ENCODE assay signal across 22 cellular contexts in genomic region chr9:131925677-131926076, GRCh38.
"Had no signal": no experiment of that assay in that cellular context is flagged by ENCODE, and none has a peak within 500 bp of the region (broad histone marks: within the 10 kb centered on the region; RNA-seq: fewer than 3 reads in every experiment).

No MANE protein-coding gene starts in this region.

- H3K9me3 ChIP-seq: colonic mucosa, esophagus muscularis mucosa, gastroesophageal sphincter, heart right ventricle, left lung, lower lobe of right lung had no signal

- DNase-seq: colonic mucosa; cortex of kidney; effector CD4-positive, alpha-beta T cell; effector memory CD4-positive, alpha-beta T cell; foreskin keratinocyte; glutamatergic neuron; head of caudate nucleus; heart right ventricle; hippocampal formation; left cardiac atrium; left lung; left ventricle myocardium superior; lower lobe of right lung; mesenchymal stem cell; midbrain; naive thymus-derived CD4-positive, alpha-beta T cell had no signal

- H3K4me3 ChIP-seq: colonic mucosa, esophagus muscularis mucosa, gastroesophageal sphincter, heart right ventricle, left lung, lower lobe of right lung had no signal

- H3K4me1 ChIP-seq: colonic mucosa, foreskin keratinocyte, left lung, lower lobe of right lung had no signal

- H3K27me3 ChIP-seq: colonic mucosa, esophagus muscularis mucosa, foreskin keratinocyte, gastroesophageal sphincter, heart right ventricle, left lung had no signal

- H3K27ac ChIP-seq: colonic mucosa, esophagus muscularis mucosa, foreskin keratinocyte, gastroesophageal sphincter, heart right ventricle, left lung, lower lobe of right lung had no signal

- FAIRE-seq: endothelial cell of umbilical vein, frontal cortex, islet of Langerhans, keratinocyte had no signal

- H3K36me3 ChIP-seq: colonic mucosa, esophagus muscularis mucosa, heart right ventricle, left lung, lower lobe of right lung had no signal
